Comparison of ENCODE assay signal across 8 cellular contexts in the genomic region with DNA sequence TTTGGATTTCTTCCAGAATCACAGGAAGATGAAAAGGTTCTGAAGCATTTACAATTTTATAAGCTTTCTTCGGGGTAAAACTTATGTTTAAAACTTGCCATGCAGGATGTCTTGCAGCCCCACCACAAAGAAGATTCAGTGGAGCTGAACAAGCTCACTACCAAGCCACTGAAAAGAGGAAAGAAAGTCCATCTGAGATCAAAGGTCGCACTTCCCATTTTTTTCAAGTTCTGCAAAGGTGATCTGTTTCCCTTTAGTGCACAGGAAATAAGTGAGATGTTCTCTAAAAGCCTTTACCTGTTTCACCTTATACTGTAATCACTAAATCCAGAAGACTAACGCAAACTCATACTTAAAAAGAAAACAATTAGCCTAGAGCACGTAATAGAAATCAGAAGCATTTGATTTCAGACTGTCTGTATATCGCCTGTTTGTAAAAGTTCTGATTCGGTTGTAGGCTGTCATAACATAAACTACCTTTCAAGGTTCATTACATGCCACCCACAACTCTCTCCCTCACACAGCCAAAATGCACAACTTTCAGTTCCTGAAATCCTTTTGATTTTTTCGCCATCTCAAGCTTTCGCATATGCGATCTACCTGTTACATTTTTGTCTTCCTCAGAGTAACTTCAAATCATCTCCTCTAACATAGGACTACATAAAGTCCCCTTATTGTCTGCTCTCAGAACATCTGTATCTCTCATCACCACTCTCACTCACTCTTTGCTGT. TPM values are rescaled to one million over a fixed set of nuclear protein-coding genes. Genes with fewer than 3 reads are reported as not detected.
DNase-seq lines count a peak whose midpoint lies in the region; ATAC-seq and TF ChIP-seq lines count a peak whose summit lies in the region.

No MANE protein-coding gene starts in this region.

- DNase-seq in cardiac muscle cell (ENCODE audit: low read depth in 1 of 2, low spot score in 1 of 2) (no peak), left cardiac atrium (no peak), NCI-H1048 (lab: John Stamatoyannopoulos, UW) (no peak), T-helper 2 cell (no peak)
- DNase-seq in stimulated activated naive B cell treated with anti-CD40 and anti-IgM and Interleukin-4, amounts not matched to agents 10 μg/mL and 1 μg/mL and 100 μg/mL, for 72 hours: peak; percentile 18
- DNase-seq in activated CD4-positive, alpha-beta T cell treated with anti-CD3 and anti-CD28 coated beads, Interleukin-2, amount 50 U/mL, for 1 hour: no peak

- no peak overlapping the region for H3K9ac ChIP-seq in endocrine pancreas (ENCODE audit: control insufficient read depth, insufficient read depth, low read length)

- H3K4me1 ChIP-seq in cardiac muscle cell (ENCODE audit: low read depth): peaks cover 23% of the 10 kb centered on the region
- peaks cover 5% of the 10 kb centered on the region for H3K4me1 ChIP-seq in endocrine pancreas (ENCODE audit: control insufficient read depth, insufficient read depth, low read length)

- H3K36me3 ChIP-seq in cardiac muscle cell (no peaks in the 10 kb centered on the region), endocrine pancreas (ENCODE audit: control insufficient read depth, insufficient read depth, low read length) (no peaks in the 10 kb centered on the region)

- no peaks in the 10 kb centered on the region for H3K9me3 Mint-ChIP-seq in stimulated activated naive B cell treated with anti-CD40 and anti-IgM and Interleukin-4, amounts not matched to agents 10 μg/mL and 1 μg/mL and 100 μg/mL, for 72 hours

- no peaks in the 10 kb centered on the region for H3K9me3 ChIP-seq in cardiac muscle cell (ENCODE audit: low read depth)
- no peaks in the 10 kb centered on the region for H3K9me3 ChIP-seq in endocrine pancreas (ENCODE audit: control insufficient read depth, low read length)

- no peaks in the 10 kb centered on the region for H3K27me3 Mint-ChIP-seq in stimulated activated naive B cell treated with anti-CD40 and anti-IgM and Interleukin-4, amounts not matched to agents 10 μg/mL and 1 μg/mL and 100 μg/mL, for 72 hours

- no peaks in the 10 kb centered on the region for H3K27me3 ChIP-seq in cardiac muscle cell
- H3K27me3 ChIP-seq in endocrine pancreas (ENCODE audit: control insufficient read depth, insufficient read depth, low read length): no peaks in the 10 kb centered on the region

- intact Hi-C loops in left cardiac atrium (cut with DNase I): no loop called here

- peaks cover 8 to 17% of the 10 kb centered on the region in 2 donors for H3K36me3 Mint-ChIP-seq in stimulated activated naive B cell treated with anti-CD40 and anti-IgM and Interleukin-4, amounts not matched to agents 10 μg/mL and 1 μg/mL and 100 μg/mL, for 72 hours

- no peak overlapping the region for H3K27ac Mint-ChIP-seq in stimulated activated naive B cell treated with anti-CD40 and anti-IgM and Interleukin-4, amounts not matched to agents 10 μg/mL and 1 μg/mL and 100 μg/mL, for 72 hours

- no peak for TF ChIP-seq CTCF in cardiac muscle cell (IDR thresholded peaks at IDR 0.05; ENCODE audit: low read depth, low read length)

- no peak overlapping the region for H3K4me3 Mint-ChIP-seq in stimulated activated naive B cell treated with anti-CD40 and anti-IgM and Interleukin-4, amounts not matched to agents 10 μg/mL and 1 μg/mL and 100 μg/mL, for 72 hours

- peak overlapping the region; percentile 94 for H3K27ac ChIP-seq in cardiac muscle cell

- peaks cover 18 to 20% of the 10 kb centered on the region in 2 donors for H3K4me1 Mint-ChIP-seq in stimulated activated naive B cell treated with anti-CD40 and anti-IgM and Interleukin-4, amounts not matched to agents 10 μg/mL and 1 μg/mL and 100 μg/mL, for 72 hours

- ATAC-seq in left cardiac atrium (no peak), HG03469 (IDR thresholded peaks at IDR 0.05; ENCODE audit: unreplicated experiment) (peak; percentile 33)
- peak; percentile 67 to 69 for ATAC-seq in stimulated activated naive B cell treated with anti-CD40 and anti-IgM and Interleukin-4, amounts not matched to agents 10 μg/mL and 1 μg/mL and 100 μg/mL, for 72 hours (replicated peaks)

- peak overlapping the region; percentile 83 for H3K4me3 ChIP-seq in cardiac muscle cell
- peak overlapping the region; percentile 98 for H3K4me3 ChIP-seq in endocrine pancreas (ENCODE audit: control insufficient read depth, insufficient read depth, low read length)

RNA-seq across cellular contexts. Expression of a gene that starts 1.8 kb away (rescaled TPM):
- 34.1 and 36.1 TPM in 2 replicates for total RNA-seq in cardiac muscle cell
- 60.7 and 68.4 TPM in 2 replicates for polyA plus RNA-seq in cardiac muscle cell
- 10 to 100 TPM; 41.1 to 62.9 TPM for total RNA-seq in left cardiac atrium

Comparison
In these comparisons a context has a peak if more than half of its experiments do, and no peak if none do; other contexts are left out.
1. ATAC-seq: peak in HG03469 (single experiment) and stimulated activated naive B cell treated with anti-CD40 and anti-IgM and Interleukin-4, amounts not matched to agents 10 μg/mL and 1 μg/mL and 100 μg/mL, for 72 hours (2 of 2); none in left cardiac atrium (0 of 2).